32 cellular contexts compared by ENCODE assay signal in genomic region chr1:118878661-118879060, GRCh38.
"Had no signal": no experiment of that assay in that cellular context is flagged by ENCODE, and none has a peak within 500 bp of the region (broad histone marks: within the 10 kb centered on the region; RNA-seq: fewer than 3 reads in every experiment).

No MANE protein-coding gene starts in this region.

- H3K27me3 Mint-ChIP-seq: activated CD4-positive, alpha-beta memory T cell treated with anti-CD3 and anti-CD28 coated beads, Interleukin-2, amount 10 ng/mL, durations not matched to agents 7 days and 5 days; activated CD4-positive, alpha-beta T cell treated with anti-CD3 and anti-CD28 coated beads, Interleukin-2, amount 10 ng/mL, durations not matched to agents 7 days and 5 days; activated naive CD8-positive, alpha-beta T cell; central memory CD8-positive, alpha-beta T cell; dendritic cell treated with granulocyte-macrophage colony-stimulating factor and Interleukin-4, amounts not matched to agents 40 ng/mL and 50 ng/mL, for 4 days; T-helper 17 cell had no signal

- H3K4me1 ChIP-seq: foreskin keratinocyte, gastroesophageal sphincter, heart right ventricle had no signal

- ATAC-seq: activated T-cell treated with anti-CD3 and anti-CD28 coated beads, Interleukin-2, amount 50 U/mL, for 4 hours; activated T-helper 17 cell treated with anti-CD3 and anti-CD28 coated beads, Interleukin-2, amount 50 U/mL, for 72 hours; esophagus mucosa; foreskin keratinocyte; gastroesophageal sphincter; heart right ventricle; T-helper 17 cell; WTC11 had no signal

- H3K4me3 Mint-ChIP-seq: activated CD4-positive, alpha-beta memory T cell treated with anti-CD3 and anti-CD28 coated beads, Interleukin-2, amount 10 ng/mL, durations not matched to agents 7 days and 5 days; activated CD4-positive, alpha-beta T cell treated with anti-CD3 and anti-CD28 coated beads, Interleukin-2, amount 10 ng/mL, durations not matched to agents 7 days and 5 days; activated naive CD8-positive, alpha-beta T cell; activated T-cell treated with anti-CD3 and anti-CD28 coated beads, Interleukin-2, amount 50 U/mL, for 4 hours; activated T-helper 17 cell treated with anti-CD3 and anti-CD28 coated beads, Interleukin-2, amount 50 U/mL, for 72 hours; central memory CD8-positive, alpha-beta T cell; dendritic cell treated with granulocyte-macrophage colony-stimulating factor and Interleukin-4, amounts not matched to agents 40 ng/mL and 50 ng/mL, for 4 days; endodermal cell; T-helper 17 cell; T-helper 2 cell treated with Interferon-gamma antibody and Interleukin-4, amounts not matched to agents 5 μg/mL and 100 μg/mL, for 36 hours; WTC11 had no signal

- H3K27ac Mint-ChIP-seq: activated CD4-positive, alpha-beta memory T cell treated with anti-CD3 and anti-CD28 coated beads, Interleukin-2, amount 10 ng/mL, durations not matched to agents 7 days and 5 days; activated CD4-positive, alpha-beta T cell treated with anti-CD3 and anti-CD28 coated beads, Interleukin-2, amount 10 ng/mL, durations not matched to agents 7 days and 5 days; activated naive CD8-positive, alpha-beta T cell; activated T-helper 17 cell treated with anti-CD3 and anti-CD28 coated beads, Interleukin-2, amount 50 U/mL, for 72 hours; dendritic cell treated with granulocyte-macrophage colony-stimulating factor and Interleukin-4, amounts not matched to agents 40 ng/mL and 50 ng/mL, for 4 days; endodermal cell; T-helper 17 cell; T-helper 2 cell treated with Interferon-gamma antibody and Interleukin-4, amounts not matched to agents 5 μg/mL and 100 μg/mL, for 36 hours; WTC11 had no signal

- H3K27ac ChIP-seq: brain microvascular endothelial cell, coronary artery, dorsolateral prefrontal cortex, foreskin keratinocyte, gastroesophageal sphincter, heart right ventricle, VCaP had no signal

- H3K9me3 Mint-ChIP-seq: activated CD4-positive, alpha-beta memory T cell treated with anti-CD3 and anti-CD28 coated beads, Interleukin-2, amount 10 ng/mL, durations not matched to agents 7 days and 5 days; activated CD4-positive, alpha-beta T cell treated with anti-CD3 and anti-CD28 coated beads, Interleukin-2, amount 10 ng/mL, durations not matched to agents 7 days and 5 days; activated T-helper 17 cell treated with anti-CD3 and anti-CD28 coated beads, Interleukin-2, amount 50 U/mL, for 72 hours; dendritic cell treated with granulocyte-macrophage colony-stimulating factor and Interleukin-4, amounts not matched to agents 40 ng/mL and 50 ng/mL, for 4 days; endodermal cell; WTC11 had no signal

- H3K27me3 ChIP-seq: brain microvascular endothelial cell, foreskin keratinocyte, gastroesophageal sphincter, heart right ventricle had no signal

- H3K36me3 Mint-ChIP-seq: activated naive CD8-positive, alpha-beta T cell; WTC11 had no signal

- H3K4me3 ChIP-seq: coronary artery, dorsolateral prefrontal cortex, gastroesophageal sphincter, heart right ventricle had no signal

- DNase-seq: activated CD4-positive, alpha-beta memory T cell treated with anti-CD3 and anti-CD28 coated beads, Interleukin-2, amount 10 ng/mL, durations not matched to agents 7 days and 5 days; activated CD4-positive, alpha-beta T cell treated with anti-CD3 and anti-CD28 coated beads for 1 hour; activated CD4-positive, alpha-beta T cell treated with anti-CD3 and anti-CD28 coated beads for 4 hours; activated CD4-positive, alpha-beta T cell treated with anti-CD3 and anti-CD28 coated beads, Interleukin-2, amount 10 ng/mL, durations not matched to agents 7 days and 5 days; activated CD4-positive, alpha-beta T cell treated with anti-CD3 and anti-CD28 coated beads, Interleukin-2, amount 50 U/mL, for 4 hours; activated CD8-positive, alpha-beta memory T cell treated with anti-CD3 and anti-CD28 coated beads for 24 hours; activated effector memory CD4-positive, alpha-beta T cell treated with Interleukin-2 at 50 U/mL for 16 hours; activated gamma-delta T cell treated with Interleukin-2 at 50 U/mL for 16 hours; activated naive CD4-positive, alpha-beta T cell treated with anti-CD3 and anti-CD28 coated beads, Interleukin-2, amount 50 U/mL, for 16 hours; activated naive CD4-positive, alpha-beta T cell treated with Interleukin-2 at 50 U/mL for 16 hours; activated T-cell treated with anti-CD3 and anti-CD28 coated beads, Interleukin-2, amount 50 U/mL, for 4 hours; amniotic stem cell; anterior cingulate cortex; brain microvascular endothelial cell; dorsolateral prefrontal cortex; effector memory CD4-positive, alpha-beta T cell; endodermal cell; foreskin keratinocyte; heart right ventricle; T-helper 1 cell; T-helper 17 cell; T1000 had no signal

- H3K36me3 ChIP-seq: gastroesophageal sphincter, heart right ventricle had no signal

- H3K4me1 Mint-ChIP-seq: activated CD4-positive, alpha-beta memory T cell treated with anti-CD3 and anti-CD28 coated beads, Interleukin-2, amount 10 ng/mL, durations not matched to agents 7 days and 5 days; activated CD4-positive, alpha-beta T cell treated with anti-CD3 and anti-CD28 coated beads, Interleukin-2, amount 10 ng/mL, durations not matched to agents 7 days and 5 days; activated T-helper 17 cell treated with anti-CD3 and anti-CD28 coated beads, Interleukin-2, amount 50 U/mL, for 72 hours; central memory CD8-positive, alpha-beta T cell; endodermal cell; T-helper 17 cell had no signal

- H3K9me3 ChIP-seq: gastroesophageal sphincter, heart right ventricle had no signal
